10 cellular contexts compared by ENCODE assay signal in genomic region chr4:26235500-26235899, GRCh38.
DNase-seq lines count a peak whose midpoint lies in the region; ATAC-seq and TF ChIP-seq lines count a peak whose summit lies in the region.
"Had no signal": no experiment of that assay in that cellular context is flagged by ENCODE, and none has a peak within 500 bp of the region (broad histone marks: within the 10 kb centered on the region; RNA-seq: fewer than 3 reads in every experiment).

No MANE protein-coding gene starts in this region.

- H3K27me3 Mint-ChIP-seq in activated naive CD4-positive, alpha-beta T cell treated with anti-CD3 and anti-CD28 coated beads for 36 hours (ENCODE audit: low read depth) = peaks cover 6% of the 10 kb centered on the region

- H3K4me3 Mint-ChIP-seq in activated naive CD4-positive, alpha-beta T cell treated with anti-CD3 and anti-CD28 coated beads for 36 hours = no peak overlapping the region

- no peak overlapping the region for H3K27ac Mint-ChIP-seq in activated naive CD4-positive, alpha-beta T cell treated with anti-CD3 and anti-CD28 coated beads for 36 hours

- H3K36me3 Mint-ChIP-seq in activated naive CD4-positive, alpha-beta T cell treated with anti-CD3 and anti-CD28 coated beads for 36 hours (ENCODE audit: low read depth) = no peaks in the 10 kb centered on the region

- intact Hi-C loops in left colon (cut with DNase I, micrococcal nuclease) = no loop called here
- intact Hi-C loops in activated naive CD4-positive, alpha-beta T cell treated with anti-CD3 and anti-CD28 coated beads for 36 hours (cut with micrococcal nuclease) = no loop called here

- peak; percentile 20 for TF ChIP-seq CTCF in AG09309 (IDR thresholded peaks at IDR 0.05; ENCODE audit: control insufficient read depth, insufficient read depth, low read depth, low read length, missing control alignments)

- DNase-seq in AG09309 (ENCODE audit: low read depth) (peak; percentile 43), NCI-H1694 (lab: John Stamatoyannopoulos, UW) (peak; percentile 89), astrocyte of the hippocampus (ENCODE audit: low read depth, low spot score) (peak; percentile 66), left colon (peak; percentile 60 to 63), RPMI8226 (no peak)
- DNase-seq in activated naive CD4-positive, alpha-beta T cell treated with anti-CD3 and anti-CD28 coated beads for 36 hours = no peak
- DNase-seq: activated CD4-positive, CD25-positive, alpha-beta regulatory T cell; Kasumi-1 had no signal

- no peaks in the 10 kb centered on the region for H3K9me3 Mint-ChIP-seq in activated naive CD4-positive, alpha-beta T cell treated with anti-CD3 and anti-CD28 coated beads for 36 hours

- CTCF ChIA-PET in activated naive CD4-positive, alpha-beta T cell treated with anti-CD3 and anti-CD28 coated beads for 36 hours (lab: Charles Lee) = interaction anchor here (0.6 to 1.3 kb wide), 4 partner anchors 48 to 168 kb away, joined by 3 to 4 read pairs (median 4); no protein-coding TSS in a partner anchor

- ATAC-seq in left colon (peak; percentile 34), HG02973 (IDR thresholded peaks at IDR 0.05; ENCODE audit: unreplicated experiment) (no peak), HG03439 (IDR thresholded peaks at IDR 0.05; ENCODE audit: unreplicated experiment) (no peak)

- H3K4me3 ChIP-seq in AG09309 (ENCODE audit: control insufficient read depth, low read depth, low read length) = no peak overlapping the region

- H3K4me1 Mint-ChIP-seq in activated naive CD4-positive, alpha-beta T cell treated with anti-CD3 and anti-CD28 coated beads for 36 hours (ENCODE audit: low read depth) = peaks cover 15% of the 10 kb centered on the region

Comparison
In these comparisons a context has a peak if more than half of its experiments do, and no peak if none do; other contexts are left out.
1. DNase-seq: peak in AG09309 (single experiment), NCI-H1694 (single experiment), astrocyte of the hippocampus (single experiment) and left colon (2 of 2); none in activated naive CD4-positive, alpha-beta T cell treated with anti-CD3 and anti-CD28 coated beads for 36 hours (single experiment) and RPMI8226 (single experiment).